In the genomic region with DNA sequence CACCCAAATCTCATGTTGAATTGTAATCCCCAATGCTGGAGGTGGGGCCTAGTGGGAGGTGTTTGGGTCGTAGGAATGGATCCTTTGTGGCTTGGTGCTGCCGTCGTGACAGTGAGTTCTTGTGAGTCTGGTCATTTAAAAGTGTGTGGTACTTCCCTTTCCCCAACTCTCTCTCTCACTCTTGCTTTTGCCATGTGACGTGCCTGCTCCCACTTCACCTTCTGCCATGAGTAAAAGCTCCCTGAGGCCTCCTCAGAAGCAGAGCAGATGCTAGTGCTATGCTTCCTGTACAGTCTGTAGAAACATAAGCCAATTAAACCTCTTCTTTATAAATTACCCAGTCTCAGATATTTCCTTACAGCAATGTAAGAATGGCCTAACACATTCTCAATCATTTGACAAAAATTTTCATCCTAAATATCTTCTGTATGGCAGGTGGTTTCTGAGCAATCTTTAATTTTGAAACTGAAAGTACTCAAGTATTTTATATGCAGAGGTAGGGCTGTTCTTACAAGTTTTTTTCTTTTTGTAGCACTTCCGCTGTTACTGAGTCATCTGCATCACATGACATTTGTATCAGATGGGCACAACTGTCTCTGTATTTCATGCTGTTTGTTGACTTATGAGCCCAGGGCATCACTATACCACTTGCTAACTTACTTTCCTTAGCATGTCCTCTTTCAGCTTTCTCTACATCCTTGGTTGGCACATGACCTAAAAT, we compare ENCODE assay signal across 9 cellular contexts. TPM values are rescaled to one million over a fixed set of nuclear protein-coding genes. Genes with fewer than 3 reads are reported as not detected.
DNase-seq lines count a peak whose midpoint lies in the region; ATAC-seq lines count a peak whose summit lies in the region.
"Had no signal": no experiment of that assay in that cellular context is flagged by ENCODE, and none has a peak within 500 bp of the region (broad histone marks: within the 10 kb centered on the region; RNA-seq: fewer than 3 reads in every experiment).

No MANE protein-coding gene starts in this region.

- CTCF ChIA-PET in activated CD8-positive, alpha-beta T cell treated with anti-CD3 and anti-CD28 coated beads, Interleukin-2, amount 10 ng/mL, durations not matched to agents 7 days and 5 days (lab: Charles Lee): interaction anchor here (1.4 to 5.0 kb wide), 4 partner anchors 10 to 309 kb away, joined by 3 to 70 read pairs (median 16); a partner anchor contains a TSS

- POLR2A ChIA-PET in activated CD8-positive, alpha-beta T cell treated with anti-CD3 and anti-CD28 coated beads, Interleukin-2, amount 10 ng/mL, durations not matched to agents 7 days and 5 days (lab: Charles Lee): interaction anchor here (1.3 to 3.4 kb wide), 2 partner anchors 9 to 346 kb away, joined by 3 to 19 read pairs; a partner anchor contains a TSS

- H3K27me3 Mint-ChIP-seq in activated CD8-positive, alpha-beta T cell treated with anti-CD3 and anti-CD28 coated beads, Interleukin-2, amount 10 ng/mL, durations not matched to agents 7 days and 5 days (ENCODE audit: low read depth): no peaks in the 10 kb centered on the region

- peaks cover 38% of the 10 kb centered on the region for H3K4me1 Mint-ChIP-seq in activated CD8-positive, alpha-beta T cell treated with anti-CD3 and anti-CD28 coated beads, Interleukin-2, amount 10 ng/mL, durations not matched to agents 7 days and 5 days (ENCODE audit: low read depth)

- peak; percentile 86 for ATAC-seq in HG03442 (IDR thresholded peaks at IDR 0.05; ENCODE audit: unreplicated experiment)
- peak; percentile 99 for ATAC-seq in activated CD8-positive, alpha-beta T cell treated with anti-CD3 and anti-CD28 coated beads, Interleukin-2, amount 10 ng/mL, durations not matched to agents 7 days and 5 days
- ATAC-seq: A549 had no signal

- H3K27ac Mint-ChIP-seq in activated CD8-positive, alpha-beta T cell treated with anti-CD3 and anti-CD28 coated beads, Interleukin-2, amount 10 ng/mL, durations not matched to agents 7 days and 5 days: peak overlapping the region; percentile 94

- H3K9me3 Mint-ChIP-seq in activated CD8-positive, alpha-beta T cell treated with anti-CD3 and anti-CD28 coated beads, Interleukin-2, amount 10 ng/mL, durations not matched to agents 7 days and 5 days (ENCODE audit: insufficient read depth): peaks cover 17% of the 10 kb centered on the region

- peaks cover 73% of the 10 kb centered on the region for H3K36me3 Mint-ChIP-seq in activated CD8-positive, alpha-beta T cell treated with anti-CD3 and anti-CD28 coated beads, Interleukin-2, amount 10 ng/mL, durations not matched to agents 7 days and 5 days (ENCODE audit: low read depth)

- DNase-seq in activated CD4-positive, alpha-beta T cell treated with anti-CD3 and anti-CD28 coated beads for 4 hours: peak; percentile 34 to 44
- no peak for DNase-seq in activated CD4-positive, alpha-beta T cell treated with anti-CD3 and anti-CD28 coated beads, Interleukin-2, amount 50 U/mL, for 1 hour
- peak; percentile 64 for DNase-seq in activated CD8-positive, alpha-beta T cell treated with anti-CD3 and anti-CD28 coated beads, Interleukin-2, amount 10 ng/mL, durations not matched to agents 7 days and 5 days
- DNase-seq in fibroblast of the conjunctiva (ENCODE audit: low read depth) (peak; percentile 10), COLO668 (lab: John Stamatoyannopoulos, UW; ENCODE audit: unreplicated experiment) (no peak), COR-L47 (lab: John Stamatoyannopoulos, UW) (no peak)
- peak; percentile 57 for DNase-seq in stimulated activated CD4-positive, alpha-beta T cell treated with anti-CD3 and anti-CD28 coated beads, Interleukin-4, amount 100 ng/mL, for 24 hours

- H3K4me3 Mint-ChIP-seq in activated CD8-positive, alpha-beta T cell treated with anti-CD3 and anti-CD28 coated beads, Interleukin-2, amount 10 ng/mL, durations not matched to agents 7 days and 5 days: peak overlapping the region; percentile 65

RNA-seq across cellular contexts. Expression of a gene that starts 8.8 kb away (rescaled TPM):
- 10 to 100 TPM; 21.1 to 23.5 TPM for total RNA-seq in activated CD8-positive, alpha-beta T cell treated with anti-CD3 and anti-CD28 coated beads, Interleukin-2, amount 10 ng/mL, durations not matched to agents 7 days and 5 days

Comparison
In these comparisons a context has a peak if more than half of its experiments do, and no peak if none do; other contexts are left out.
1. DNase-seq: peak in activated CD4-positive, alpha-beta T cell treated with anti-CD3 and anti-CD28 coated beads for 4 hours (2 of 2), activated CD8-positive, alpha-beta T cell treated with anti-CD3 and anti-CD28 coated beads, Interleukin-2, amount 10 ng/mL, durations not matched to agents 7 days and 5 days (single experiment), fibroblast of the conjunctiva (single experiment) and stimulated activated CD4-positive, alpha-beta T cell treated with anti-CD3 and anti-CD28 coated beads, Interleukin-4, amount 100 ng/mL, for 24 hours (single experiment); none in activated CD4-positive, alpha-beta T cell treated with anti-CD3 and anti-CD28 coated beads, Interleukin-2, amount 50 U/mL, for 1 hour (single experiment), COLO668 (single experiment) and COR-L47 (single experiment).